In the genomic region with DNA sequence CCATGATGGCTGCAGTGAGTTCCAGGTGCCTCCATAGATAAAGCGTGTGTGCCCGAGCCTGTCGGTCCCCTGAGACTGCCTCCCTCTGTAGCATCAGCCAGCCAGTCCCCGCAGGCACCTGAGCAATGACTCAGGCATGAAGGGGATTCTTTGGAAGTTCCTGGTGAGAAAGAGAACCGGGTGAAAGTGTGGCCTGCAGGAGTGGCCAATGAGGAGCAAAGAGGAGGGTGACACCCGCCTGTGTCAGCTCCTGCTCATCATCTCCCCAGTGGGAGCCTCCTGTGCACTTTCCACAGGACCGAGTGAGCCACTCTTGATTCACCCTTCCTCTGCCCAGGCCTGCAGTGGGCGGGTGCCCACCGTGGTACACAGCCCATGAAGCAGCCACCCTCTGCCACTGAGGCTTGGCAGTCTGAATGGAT, we compare ENCODE assay signal across 12 cellular contexts.
DNase-seq lines count a peak whose midpoint lies in the region; ATAC-seq and TF ChIP-seq lines count a peak whose summit lies in the region.
"Had no signal": no experiment of that assay in that cellular context is flagged by ENCODE, and none has a peak within 500 bp of the region (broad histone marks: within the 10 kb centered on the region; RNA-seq: fewer than 3 reads in every experiment).

No MANE protein-coding gene starts in this region.

- H3K27ac ChIP-seq in GM23338 (ENCODE audit: low read depth) (no peak overlapping the region), suprapubic skin (no peak overlapping the region)

- H3K4me3 Mint-ChIP-seq in Calu3 (ENCODE audit: low read depth, unreplicated experiment), result no peak overlapping the region
- H3K4me3 Mint-ChIP-seq in GM23338, result no peak overlapping the region

- CTCF ChIA-PET in Calu3 (lab: Charles Lee), result no interaction called here

- 60% methylated on average over 9 of the region's 9 CpGs for WGBS in suprapubic skin

- peaks cover 9% of the 10 kb centered on the region for H3K36me3 Mint-ChIP-seq in Calu3 (ENCODE audit: insufficient read depth, unreplicated experiment)
- H3K36me3 Mint-ChIP-seq in GM23338 (ENCODE audit: low read depth), result no peaks in the 10 kb centered on the region

- H3K36me3 ChIP-seq in GM23338 (ENCODE audit: insufficient read depth), result no peaks in the 10 kb centered on the region
- H3K36me3 ChIP-seq in suprapubic skin, result no peaks in the 10 kb centered on the region

- no peaks in the 10 kb centered on the region for H3K79me2 ChIP-seq in GM23338 (replicated peaks; ENCODE audit: insufficient read depth)

- H3K9me3 Mint-ChIP-seq in Calu3 (ENCODE audit: low read depth, unreplicated experiment) (no peaks in the 10 kb centered on the region), GM23338 (no peaks in the 10 kb centered on the region; the same call in 2 of the 3 replicates)

- no peaks in the 10 kb centered on the region for H4K20me1 ChIP-seq in GM23338 (replicated peaks; ENCODE audit: insufficient read depth)

- intact Hi-C loops in Calu3 (cut with micrococcal nuclease; ENCODE audit: unreplicated experiment), result no loop called here
- intact Hi-C loops in Right ventricle myocardium superior (cut with DNase I), result no loop called here

- ATAC-seq in Right ventricle myocardium superior (ENCODE audit: poor library complexity) (no peak), GM23338 (no peak)
- ATAC-seq: Right ventricle myocardium inferior had no signal

- H3K9me3 ChIP-seq in suprapubic skin, result no peaks in the 10 kb centered on the region

- no peaks in the 10 kb centered on the region for H3K9me2 ChIP-seq in GM23338 (ENCODE audit: insufficient read depth)

- no peak overlapping the region for H3K4me3 ChIP-seq in choroid plexus epithelial cell (ENCODE audit: low read depth, low read length)
- no peak overlapping the region for H3K4me3 ChIP-seq in GM23338
- no peak overlapping the region for H3K4me3 ChIP-seq in suprapubic skin

- H3K27me3 Mint-ChIP-seq in Calu3 (ENCODE audit: unreplicated experiment) (no peaks in the 10 kb centered on the region), GM23338 (ENCODE audit: insufficient read depth, low read depth, poor library complexity) (peaks cover 3% of the 10 kb centered on the region)

- no peaks in the 10 kb centered on the region; the same call in 1 of the 2 replicates for H3F3A ChIP-seq in GM23338 (replicated peaks; ENCODE audit: low read depth)

- no TSS peak for BruUV-seq in Calu3 (replicated peaks; lab: Mats Ljungman, UMichigan)

- DNase-seq in Calu3 (peak; percentile 85), M059J (ENCODE audit: low read depth) (peak; percentile 98), choroid plexus epithelial cell (ENCODE audit: low read depth) (peak; percentile 59), renal cortical epithelial cell (ENCODE audit: low read depth) (peak; percentile 89), Right ventricle myocardium superior (no peak), GM23338 (ENCODE audit: low spot score) (no peak), suprapubic skin (ENCODE audit: low spot score in 2 of 2) (no peak), DMS79 (lab: John Stamatoyannopoulos, UW) (no peak)
- DNase-seq: NCI-H1105; stimulated activated naive CD4-positive, alpha-beta T cell had no signal

- H3K27ac Mint-ChIP-seq in Calu3 (ENCODE audit: unreplicated experiment) (peak overlapping the region; percentile 87), GM23338 (no peak overlapping the region)
- H3K27ac Mint-ChIP-seq: progenitor cell of endocrine pancreas had no signal

- H3K27me3 ChIP-seq in GM23338 (ENCODE audit: insufficient read depth) (no peaks in the 10 kb centered on the region), suprapubic skin (no peaks in the 10 kb centered on the region)

- H3K4me1 Mint-ChIP-seq in Calu3 (ENCODE audit: low read depth, unreplicated experiment) (peaks cover 67% of the 10 kb centered on the region), GM23338 (peaks cover under 1% of the 10 kb centered on the region)

- TF ChIP-seq EP300 in suprapubic skin (IDR thresholded peaks at IDR 0.05), result no peak

- TF ChIP-seq CTCF in Calu3 (IDR thresholded peaks at IDR 0.05; ENCODE audit: unreplicated experiment), result no peak
- no peak for TF ChIP-seq CTCF in choroid plexus epithelial cell (conservative IDR thresholded peaks at IDR 0.05; ENCODE audit: low read depth, low read length)
- no peak for TF ChIP-seq CTCF in GM23338 (conservative IDR thresholded peaks at IDR 0.05; ENCODE audit: low read depth in 2 of 2)
- no peak for TF ChIP-seq CTCF in suprapubic skin (IDR thresholded peaks at IDR 0.05)

- peaks cover 6% of the 10 kb centered on the region; the same call in 1 of the 2 replicates for H3K4me1 ChIP-seq in GM23338 (ENCODE audit: insufficient read depth)
- peaks cover 4% of the 10 kb centered on the region for H3K4me1 ChIP-seq in suprapubic skin

- H2AFZ ChIP-seq in GM23338, result no peak overlapping the region

- H3K4me2 ChIP-seq in GM23338, result no peak overlapping the region

- no peak for TF ChIP-seq POLR2A in suprapubic skin (IDR thresholded peaks at IDR 0.05)

TF ChIP-seq in GM23338, 12 proteins besides CTCF, POLR2A, EP300 and RAD21:
- TF ChIP-seq JUNB (IDR thresholded peaks at IDR 0.05; ENCODE audit: unreplicated experiment) (no peak), ZNF331 (CRISPR knock-in tag; IDR thresholded peaks at IDR 0.05; ENCODE audit: low read depth) (no peak), NANOG (IDR thresholded peaks at IDR 0.05; ENCODE audit: borderline replicate concordance) (no peak), EZH2 (IDR thresholded peaks at IDR 0.05; ENCODE audit: low read depth, unreplicated experiment) (no peak), EZH2phosphoT487 (IDR thresholded peaks at IDR 0.05; ENCODE audit: unreplicated experiment) (no peak), STAT1 (IDR thresholded peaks at IDR 0.05; ENCODE audit: unreplicated experiment) (no peak), POLR2AphosphoS5 (IDR thresholded peaks at IDR 0.05; ENCODE audit: low read depth) (no peak)
TF ChIP-seq in GM23338: peak in this region for 0.

Comparison
In these comparisons a context has a peak if more than half of its experiments do, and no peak if none do; other contexts are left out.
1. DNase-seq: peak in Calu3 (single experiment), M059J (single experiment), choroid plexus epithelial cell (single experiment) and renal cortical epithelial cell (single experiment); none in Right ventricle myocardium superior (single experiment), GM23338 (single experiment), suprapubic skin (0 of 2) and DMS79 (single experiment).